In the genomic region with DNA sequence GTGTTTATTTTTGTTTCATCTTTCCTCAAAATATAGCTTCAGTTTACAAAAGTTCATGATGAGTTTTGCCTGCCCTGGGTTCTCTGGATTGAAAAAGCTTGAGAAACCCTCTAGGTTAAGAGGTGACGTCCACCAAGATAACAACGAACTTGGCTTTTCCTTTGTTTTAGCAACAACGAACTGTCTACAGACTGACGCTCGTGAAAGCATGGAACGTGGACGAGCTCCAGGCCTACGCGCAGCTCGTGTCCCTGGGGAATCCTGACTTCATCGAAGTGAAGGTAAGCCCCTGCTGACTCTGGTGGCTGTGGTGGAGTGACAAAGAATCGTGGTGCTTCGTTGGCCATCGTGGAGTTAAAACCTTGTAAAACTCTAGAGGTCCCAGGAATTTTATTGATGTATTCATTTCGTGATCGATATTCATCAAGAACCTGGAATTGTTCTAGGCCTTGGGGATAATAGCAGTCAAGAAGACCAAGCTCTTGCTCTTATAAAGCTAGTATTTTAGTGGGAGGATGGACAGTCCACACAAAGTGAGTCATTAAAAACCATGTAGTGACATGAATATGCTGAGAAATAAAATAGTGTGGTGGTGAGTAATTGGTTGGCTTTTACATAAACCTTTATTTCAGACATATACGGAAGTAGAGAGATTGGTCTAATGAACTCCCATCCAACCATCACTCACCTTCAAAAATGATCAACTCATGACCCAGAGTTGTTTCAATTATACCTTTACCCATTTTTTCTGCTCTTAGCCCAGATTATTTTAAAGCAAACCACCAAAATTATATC, we compare ENCODE assay signal across 7 cellular contexts.
DNase-seq lines count a peak whose midpoint lies in the region; ATAC-seq and TF ChIP-seq lines count a peak whose summit lies in the region.
"Not testable (repeated sequence)": the region's sequence is repeated elsewhere in the genome, so short reads cannot be mapped to it uniquely, and the experiment has no call there.

No MANE protein-coding gene starts in this region.

- not testable (repeated sequence) for H2AFZ ChIP-seq in IMR-90 (replicated peaks; ENCODE audit: low read length, poor library complexity)

- not testable (repeated sequence) for H3K27me3 ChIP-seq in IMR-90 (ENCODE audit: control insufficient read depth, insufficient read depth, low read length); cardiac muscle cell

- H3K23ac ChIP-seq in IMR-90 (ENCODE audit: low read depth, low read length) = not testable (repeated sequence)

- peak; percentile 20 for DNase-seq in EL
- DNase-seq in IMR-90 = peak; percentile 46
- DNase-seq in cardiac fibroblast (ENCODE audit: low read depth in 2 of 2) = peak; percentile 61 to 89
- peak; percentile 19 for DNase-seq in fibroblast of mammary gland (ENCODE audit: low read depth)
- DNase-seq in cardiac muscle cell (ENCODE audit: low read depth in 1 of 2, low spot score in 1 of 2) = peak; percentile 51 to 88
- peak; percentile 24 for DNase-seq in iris pigment epithelial cell (ENCODE audit: low read depth)

- not testable (repeated sequence) for H3K4me3 ChIP-seq in IMR-90 (ENCODE audit: insufficient read depth, low read depth, low read length); cardiac fibroblast (replicated peaks in 1 of 2; ENCODE audit: low read depth in 2 of 2, low read length in 2 of 2); fibroblast of mammary gland (ENCODE audit: control insufficient read depth, low read depth, low read length); cardiac muscle cell

- in situ Hi-C loops in IMR-90 (cut with MboI; ENCODE audit: low sequenced_read_pairs) = not testable (repeated sequence)

- not testable (repeated sequence) for H4K8ac ChIP-seq in IMR-90 (ENCODE audit: low read depth in 2 of 2, low read length in 2 of 2)

- not testable (repeated sequence) for H3K14ac ChIP-seq in IMR-90 (replicated peaks; ENCODE audit: low read depth, low read length)

- dilution Hi-C loops in IMR-90 (cut with HindIII; ENCODE audit: low sequenced_read_pairs, unreplicated experiment) = not testable (repeated sequence)

- not testable (repeated sequence) for H3K27me3 Mint-ChIP-seq in activated T-helper 17 cell treated with anti-CD3 and anti-CD28 coated beads, Interleukin-2, amount 50 U/mL, for 72 hours

- not testable (repeated sequence) for TF ChIP-seq POLR2A in IMR-90 (IDR thresholded peaks at IDR 0.05; ENCODE audit: low read depth, low read length)

- not testable (repeated sequence) for H3K9ac ChIP-seq in IMR-90 (ENCODE audit: low read depth, low read length)

- not testable (repeated sequence) for H4K91ac ChIP-seq in IMR-90 (ENCODE audit: insufficient read depth, low read depth, low read length)

- H4K20me1 ChIP-seq in IMR-90 (ENCODE audit: insufficient read depth, low read length) = not testable (repeated sequence)

- not testable (repeated sequence) for H4K5ac ChIP-seq in IMR-90 (ENCODE audit: low read depth, low read length)

- H3K79me1 ChIP-seq in IMR-90 (ENCODE audit: low read depth in 1 of 2, low read length in 2 of 2) = not testable (repeated sequence)

- H2BK5ac ChIP-seq in IMR-90 (ENCODE audit: low read depth, low read length, poor library complexity, severe bottlenecking) = not testable (repeated sequence)

- CTCF ChIA-PET in IMR-90 (lab: Yijun Ruan, JAX) = not testable (repeated sequence)

- not testable (repeated sequence) for H3K4me1 ChIP-seq in IMR-90 (ENCODE audit: control insufficient read depth, insufficient read depth, low read length); cardiac muscle cell (ENCODE audit: low read depth)

- not testable (repeated sequence) for H3K4ac ChIP-seq in IMR-90 (ENCODE audit: low read depth, low read length)

- POLR2A ChIA-PET in IMR-90 (lab: Charles Lee; ENCODE audit: unreplicated experiment) = not testable (repeated sequence)

- not testable (repeated sequence) for H2AK9ac ChIP-seq in IMR-90 (replicated peaks; ENCODE audit: low read depth, low read length, poor library complexity)

- not testable (repeated sequence) for H3K27ac Mint-ChIP-seq in activated T-helper 17 cell treated with anti-CD3 and anti-CD28 coated beads, Interleukin-2, amount 50 U/mL, for 72 hours

- not testable (repeated sequence) for H2BK120ac ChIP-seq in IMR-90 (ENCODE audit: low read depth, low read length)

- not testable (repeated sequence) for H3K18ac ChIP-seq in IMR-90 (ENCODE audit: low read depth, low read length)

- not testable (repeated sequence) for H3K4me1 Mint-ChIP-seq in activated T-helper 17 cell treated with anti-CD3 and anti-CD28 coated beads, Interleukin-2, amount 50 U/mL, for 72 hours

- H3K4me3 Mint-ChIP-seq in activated T-helper 17 cell treated with anti-CD3 and anti-CD28 coated beads, Interleukin-2, amount 50 U/mL, for 72 hours = not testable (repeated sequence)

- not testable (repeated sequence) for TF ChIP-seq CTCF in IMR-90 (conservative IDR thresholded peaks at IDR 0.05; ENCODE audit: low read depth, low read length); cardiac fibroblast (IDR thresholded peaks at IDR 0.05; ENCODE audit: low read depth, low read length); fibroblast of mammary gland (conservative IDR thresholded peaks at IDR 0.05; ENCODE audit: control insufficient read depth, insufficient read depth, low read depth, low read length); cardiac muscle cell (IDR thresholded peaks at IDR 0.05; ENCODE audit: low read depth, low read length)

- peak overlapping the region; percentile 50; the same call in 1 of the 2 replicates for H2AK5ac ChIP-seq in IMR-90 (ENCODE audit: low read depth, low read length)

- TF ChIP-seq RAD21 in IMR-90 (IDR thresholded peaks at IDR 0.05; ENCODE audit: low read length) = not testable (repeated sequence)

- BruUV-seq in IMR-90 (replicated peaks; lab: Mats Ljungman, UMichigan) = not testable (repeated sequence)

- not testable (repeated sequence) for H2BK20ac ChIP-seq in IMR-90 (ENCODE audit: low read depth, low read length)

- peak; percentile 64 for ATAC-seq in IMR-90 (ENCODE audit: low read depth)
- peak; percentile 50 for ATAC-seq in activated T-helper 17 cell treated with anti-CD3 and anti-CD28 coated beads, Interleukin-2, amount 50 U/mL, for 72 hours (replicated peaks)

- peaks cover 22% of the 10 kb centered on the region for H3K36me3 Mint-ChIP-seq in activated T-helper 17 cell treated with anti-CD3 and anti-CD28 coated beads, Interleukin-2, amount 50 U/mL, for 72 hours (ENCODE audit: low read depth)

- WGBS in IMR-90 (ENCODE audit: extremely low coverage in 2 of 2, insufficient read length in 1 of 2), 2 experiments = no CpG with 5 or more reads among the region's 17 CpGs

- H3K4me2 ChIP-seq in IMR-90 (ENCODE audit: low read depth, low read length) = not testable (repeated sequence)

- not testable (repeated sequence) for H3K27ac ChIP-seq in IMR-90 (ENCODE audit: insufficient read depth, low read length); cardiac muscle cell

- intact Hi-C loops in IMR-90 (cut with micrococcal nuclease) = not testable (repeated sequence)

- not testable (repeated sequence) for H3K9me3 ChIP-seq in IMR-90 (ENCODE audit: control insufficient read depth, insufficient read depth, low read length); cardiac muscle cell (ENCODE audit: low read depth)

- H3K56ac ChIP-seq in IMR-90 (ENCODE audit: extremely low read depth, insufficient read depth, low read length) = not testable (repeated sequence)

- H3K9me3 Mint-ChIP-seq in activated T-helper 17 cell treated with anti-CD3 and anti-CD28 coated beads, Interleukin-2, amount 50 U/mL, for 72 hours = not testable (repeated sequence)

- H3K36me3 ChIP-seq in IMR-90 (ENCODE audit: control insufficient read depth, insufficient read depth, low read length); cardiac muscle cell: not testable (repeated sequence)

- not testable (repeated sequence) for H3K9me1 ChIP-seq in IMR-90 (ENCODE audit: insufficient read depth, low read length)

- not testable (repeated sequence) for H2BK15ac ChIP-seq in IMR-90 (ENCODE audit: low read depth, low read length)

Comparison
In these comparisons a context has a peak if more than half of its experiments do, and no peak if none do; other contexts are left out.
1. DNase-seq: peak in every context shown above with its lines; median percentile 75 in cardiac fibroblast; 70 in cardiac muscle cell; 46 in IMR-90; 24 in iris pigment epithelial cell; 20 in EL; 19 in fibroblast of mammary gland.